1 cellular context compared by ENCODE assay signal in the genomic region with DNA sequence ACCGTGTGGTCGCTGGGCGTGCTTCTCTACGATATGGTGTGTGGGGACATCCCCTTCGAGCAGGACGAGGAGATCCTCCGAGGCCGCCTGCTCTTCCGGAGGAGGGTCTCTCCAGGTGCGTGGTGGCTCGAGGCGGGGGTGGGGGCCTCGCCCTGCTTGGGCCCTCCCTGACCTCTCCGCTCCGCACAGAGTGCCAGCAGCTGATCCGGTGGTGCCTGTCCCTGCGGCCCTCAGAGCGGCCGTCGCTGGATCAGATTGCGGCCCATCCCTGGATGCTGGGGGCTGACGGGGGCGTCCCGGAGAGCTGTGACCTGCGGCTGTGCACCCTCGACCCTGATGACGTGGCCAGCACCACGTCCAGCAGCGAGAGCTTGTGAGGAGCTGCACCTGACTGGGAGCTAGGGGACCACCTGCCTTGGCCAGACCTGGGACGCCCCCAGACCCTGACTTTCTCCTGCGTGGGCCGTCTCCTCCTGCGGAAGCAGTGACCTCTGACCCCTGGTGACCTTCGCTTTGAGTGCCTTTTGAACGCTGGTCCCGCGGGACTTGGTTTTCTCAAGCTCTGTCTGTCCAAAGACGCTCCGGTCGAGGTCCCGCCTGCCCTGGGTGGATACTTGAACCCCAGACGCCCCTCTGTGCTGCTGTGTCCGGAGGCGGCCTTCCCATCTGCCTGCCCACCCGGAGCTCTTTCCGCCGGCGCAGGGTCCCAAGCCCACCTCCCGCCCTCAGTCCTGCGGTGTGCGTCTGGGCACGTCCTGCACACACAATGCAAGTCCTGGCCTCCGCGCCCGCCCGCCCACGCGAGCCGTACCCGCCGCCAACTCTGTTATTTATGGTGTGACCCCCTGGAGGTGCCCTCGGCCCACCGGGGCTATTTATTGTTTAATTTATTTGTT.
TF ChIP-seq lines count a peak whose summit lies in the region.

No MANE protein-coding gene starts in this region.

TF ChIP-seq in HEK293, 187 proteins besides CTCF, POLR2A, EP300 and RAD21 (continued from another document):
- 0 out of 2 replicates have a peak, but pooled peaks have one; percentile 1 for TF ChIP-seq KLF7 (tag by site-specific recombination; IDR thresholded peaks at IDR 0.05; ENCODE audit: borderline replicate concordance)
- no peak for TF ChIP-seq ZNF571 (tag by site-specific recombination; IDR thresholded peaks at IDR 0.05)
- 0 out of 2 replicates have a peak, but pooled peaks have one; percentile 6 for TF ChIP-seq KLF9 (tag by site-specific recombination; IDR thresholded peaks at IDR 0.05; ENCODE audit: low read depth)
- 0 out of 2 replicates have a peak, but pooled peaks have one; percentile 7 for TF ChIP-seq ZNF324 (tag by site-specific recombination; IDR thresholded peaks at IDR 0.05)
- TF ChIP-seq PRDM1 (tag by site-specific recombination; IDR thresholded peaks at IDR 0.05) = no peak
- TF ChIP-seq ZNF76 (tag by site-specific recombination; IDR thresholded peaks at IDR 0.05; ENCODE audit: borderline replicate concordance, low read depth) = 0 out of 2 replicates have a peak, but pooled peaks have one; percentile 3
- no peak for TF ChIP-seq ZNF146 (tag by site-specific recombination; IDR thresholded peaks at IDR 0.05)
- 0 out of 2 replicates have a peak, but pooled peaks have one; percentile 1 for TF ChIP-seq ZSCAN23 (tag by site-specific recombination; IDR thresholded peaks at IDR 0.05)
